Comparison of ENCODE assay signal across 1 cellular context in genomic region chr5:1801061-1801953, GRCh38.
TF ChIP-seq lines count a peak whose summit lies in the region.

TSS of gene NDUFS6 (plus strand) at chr5:1801407. CDS start at chr5:1801418, 11 bp downstream.

TF ChIP-seq in HepG2, 621 proteins besides CTCF, POLR2A, EP300 and RAD21 (continued from another document and continues in another):
- TF ChIP-seq KIAA2018 (CRISPR knock-in tag; IDR thresholded peaks at IDR 0.05; ENCODE audit: borderline replicate concordance) (no peak), ZNF235 (CRISPR knock-in tag; IDR thresholded peaks at IDR 0.05; ENCODE audit: borderline replicate concordance) (no peak), TBP (CRISPR knock-in tag; IDR thresholded peaks at IDR 0.05) (no peak), FUBP1 (CRISPR knock-in tag; IDR thresholded peaks at IDR 0.05; ENCODE audit: borderline replicate concordance) (no peak), RARG (CRISPR knock-in tag; IDR thresholded peaks at IDR 0.05; ENCODE audit: low read depth) (no peak; the same call in 1 of the 2 replicates), PAF1 (CRISPR knock-in tag; IDR thresholded peaks at IDR 0.05) (no peak), ZMAT5 (CRISPR knock-in tag; IDR thresholded peaks at IDR 0.05; ENCODE audit: borderline replicate concordance, low read depth) (no peak), BATF2 (CRISPR knock-in tag; IDR thresholded peaks at IDR 0.05) (0 out of 2 replicates have a peak, but pooled peaks have one; percentile 60), ZNF569 (CRISPR knock-in tag; IDR thresholded peaks at IDR 0.05; ENCODE audit: borderline replicate concordance) (no peak), CSRNP1 (CRISPR knock-in tag; IDR thresholded peaks at IDR 0.05) (peak; percentile 91), MTA1 (CRISPR knock-in tag; IDR thresholded peaks at IDR 0.05; ENCODE audit: borderline replicate concordance) (peak; percentile 51; the same call in 1 of the 2 replicates), DDIT3 (CRISPR knock-in tag; IDR thresholded peaks at IDR 0.05) (no peak), ZNF879 (CRISPR knock-in tag; IDR thresholded peaks at IDR 0.05) (no peak), ARID2 (CRISPR knock-in tag; IDR thresholded peaks at IDR 0.05; ENCODE audit: borderline replicate concordance) (no peak), HNRNPLL (IDR thresholded peaks at IDR 0.05; ENCODE audit: low read depth, low read length, poor library complexity, severe bottlenecking) (peak; percentile 99), ZFP37 (CRISPR knock-in tag; IDR thresholded peaks at IDR 0.05; ENCODE audit: borderline replicate concordance) (no peak), ZFP62 (CRISPR knock-in tag; IDR thresholded peaks at IDR 0.05) (no peak), MED13 (CRISPR knock-in tag; IDR thresholded peaks at IDR 0.05) (no peak), DMAP1 (CRISPR knock-in tag; IDR thresholded peaks at IDR 0.05) (peak; percentile 91), ATF7-NPFF (CRISPR knock-in tag; IDR thresholded peaks at IDR 0.05; ENCODE audit: low read depth) (no peak), ZFP90 (CRISPR knock-in tag; IDR thresholded peaks at IDR 0.05; ENCODE audit: borderline replicate concordance) (peak; percentile 38; the same call in 1 of the 2 replicates), CAMTA2 (CRISPR knock-in tag; IDR thresholded peaks at IDR 0.05; ENCODE audit: borderline replicate concordance) (no peak), ZMAT3 (CRISPR knock-in tag; conservative IDR thresholded peaks at IDR 0.05) (no peak; the same call in 1 of the 2 replicates), ATF5 (CRISPR knock-in tag; IDR thresholded peaks at IDR 0.05; ENCODE audit: low read depth) (no peak), PBX3 (CRISPR knock-in tag; IDR thresholded peaks at IDR 0.05; ENCODE audit: borderline replicate concordance) (no peak), MBNL3 (CRISPR knock-in tag; conservative IDR thresholded peaks at IDR 0.05) (no peak), DMTF1 (CRISPR knock-in tag; IDR thresholded peaks at IDR 0.05) (no peak), SETDB1 (CRISPR knock-in tag; IDR thresholded peaks at IDR 0.05; ENCODE audit: borderline replicate concordance) (no peak), ZFY (CRISPR knock-in tag; IDR thresholded peaks at IDR 0.05) (peak; percentile 89), KLF6 (CRISPR knock-in tag; IDR thresholded peaks at IDR 0.05) (no peak), ZNF441 (CRISPR knock-in tag; IDR thresholded peaks at IDR 0.05; ENCODE audit: borderline replicate concordance) (peak; percentile 60), ZNF496 (CRISPR knock-in tag; IDR thresholded peaks at IDR 0.05; ENCODE audit: insufficient replicate concordance) (no peak), ZNF142 (CRISPR knock-in tag; IDR thresholded peaks at IDR 0.05) (no peak; the same call in 1 of the 2 replicates)
